Comparison of ENCODE assay signal across 8 cellular contexts in the genomic region with DNA sequence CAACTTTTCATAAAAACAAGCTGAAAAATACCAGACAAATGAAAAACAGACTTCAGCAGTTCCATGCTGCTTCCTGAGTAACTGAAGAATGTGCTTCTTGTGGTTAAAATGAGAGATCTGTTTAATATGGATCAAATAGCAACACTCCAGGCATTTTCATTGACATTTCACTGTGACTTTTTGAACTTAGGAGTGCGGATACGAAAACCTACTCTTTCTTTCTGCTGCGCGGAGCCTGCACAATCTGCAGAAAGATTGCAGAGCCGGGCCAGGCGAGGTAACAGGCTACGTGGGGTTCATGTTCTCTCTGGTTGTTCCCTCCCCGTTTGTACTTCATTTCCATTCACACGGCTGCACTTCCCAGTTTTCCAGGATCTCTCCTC. TPM values are rescaled to one million over a fixed set of nuclear protein-coding genes. Genes with fewer than 3 reads are reported as not detected.
DNase-seq lines count a peak whose midpoint lies in the region; ATAC-seq and TF ChIP-seq lines count a peak whose summit lies in the region.

No MANE protein-coding gene starts in this region.

- no peaks in the 10 kb centered on the region for H3K9me2 ChIP-seq in hepatocyte (replicated peaks; ENCODE audit: insufficient read depth)

- in situ Hi-C loops in HAP-1 (cut with MboI; ENCODE audit: low sequenced_read_pairs): loop anchor here (5.0 to 10.0 kb wide), 3 partner anchors 98 to 321 kb away; no protein-coding TSS in a partner anchor

- ATAC-seq in GM21360 (IDR thresholded peaks at IDR 0.05; ENCODE audit: unreplicated experiment) (no peak), GM18498 (IDR thresholded peaks at IDR 0.05; ENCODE audit: unreplicated experiment) (no peak)

- H3K27ac ChIP-seq in hepatocyte (peak overlapping the region; percentile 94), skeletal muscle tissue (ENCODE audit: low read depth, low read length) (peak overlapping the region; percentile 78)

- H3K9me3 ChIP-seq in BE2C: no peaks in the 10 kb centered on the region
- H3K9me3 ChIP-seq in HAP-1: no peaks in the 10 kb centered on the region; the same call in 1 of the 2 replicates
- H3K9me3 ChIP-seq in hepatocyte (ENCODE audit: low read depth): no peaks in the 10 kb centered on the region
- H3K9me3 ChIP-seq in skeletal muscle tissue (ENCODE audit: control insufficient read depth in 3 of 3, low read length in 3 of 3): no peaks in the 10 kb centered on the region

- peak overlapping the region; percentile 95 for H2AFZ ChIP-seq in hepatocyte

- no peaks in the 10 kb centered on the region for H3K9me3 Mint-ChIP-seq in activated naive CD8-positive, alpha-beta T cell (ENCODE audit: low read depth)

- H3K4me2 ChIP-seq in hepatocyte: peak overlapping the region; percentile 98

- peaks cover 9% of the 10 kb centered on the region for H3K79me2 ChIP-seq in hepatocyte

- H3K4me3 ChIP-seq in BE2C (ENCODE audit: low read depth, low read length) (peak overlapping the region; percentile 81), HAP-1 (peak overlapping the region; percentile 72), hepatocyte (peak overlapping the region; percentile 99), skeletal muscle tissue (ENCODE audit: low read length in 3 of 3) (peak overlapping the region; percentile 76 to 81 (median 80))

- no peaks in the 10 kb centered on the region for H3K27me3 Mint-ChIP-seq in activated naive CD8-positive, alpha-beta T cell

- H3K4me1 ChIP-seq in BE2C (no peaks in the 10 kb centered on the region), HAP-1 (peaks cover 20% of the 10 kb centered on the region), hepatocyte (ENCODE audit: insufficient read depth) (peaks cover 3% of the 10 kb centered on the region), skeletal muscle tissue (ENCODE audit: control insufficient read depth in 3 of 3, insufficient read depth in 3 of 3, low read length in 3 of 3) (peaks cover 14 to 19% (median 17%) of the 10 kb centered on the region in 3 donors)

- TF ChIP-seq CTCF in BE2C (IDR thresholded peaks at IDR 0.05; ENCODE audit: low read depth, low read length): no peak
- TF ChIP-seq CTCF in hepatocyte (IDR thresholded peaks at IDR 0.05; ENCODE audit: poor library complexity): no peak

- peak overlapping the region; percentile 86 for H3K4me3 Mint-ChIP-seq in activated naive CD8-positive, alpha-beta T cell

- H3K36me3 ChIP-seq in BE2C (no peaks in the 10 kb centered on the region), HAP-1 (replicated peaks) (no peaks in the 10 kb centered on the region), hepatocyte (replicated peaks; ENCODE audit: insufficient read depth, low read depth) (no peaks in the 10 kb centered on the region), skeletal muscle tissue (ENCODE audit: control insufficient read depth in 3 of 3, insufficient read depth in 3 of 3, low read length in 3 of 3) (no peaks in the 10 kb centered on the region)

- 1% methylated on average over 9 of the region's 9 CpGs for WGBS in hepatocyte (ENCODE audit: low lambda C conversion rate, missing lambda C conversion rate)

- H3K9ac ChIP-seq in skeletal muscle tissue (ENCODE audit: low read depth in 1 of 3, low read length in 3 of 3): peak overlapping the region in 2 of 3 donors; percentile 80 to 83

- DNase-seq in BE2C (peak; percentile 34), HAP-1 (ENCODE audit: low spot score in 2 of 2) (no peak), hepatocyte (ENCODE audit: low spot score) (peak; percentile 71), cortex of kidney (lab: John Stamatoyannopoulos, UW) (no peak)

- H4K20me1 ChIP-seq in hepatocyte (ENCODE audit: insufficient read depth, poor library complexity, severe bottlenecking): no peaks in the 10 kb centered on the region

- H3K4me1 Mint-ChIP-seq in activated naive CD8-positive, alpha-beta T cell (ENCODE audit: low read depth): peaks cover 33% of the 10 kb centered on the region

- peak overlapping the region; percentile 82 for H3K27ac Mint-ChIP-seq in activated naive CD8-positive, alpha-beta T cell

- H3K27me3 ChIP-seq in BE2C: no peaks in the 10 kb centered on the region
- no peaks in the 10 kb centered on the region for H3K27me3 ChIP-seq in HAP-1 (ENCODE audit: low read depth)
- no peaks in the 10 kb centered on the region for H3K27me3 ChIP-seq in hepatocyte
- H3K27me3 ChIP-seq in skeletal muscle tissue (ENCODE audit: control insufficient read depth in 3 of 3, insufficient read depth in 3 of 3, low read length in 3 of 3): no peaks in the 10 kb centered on the region

- no peaks in the 10 kb centered on the region for H3K36me3 Mint-ChIP-seq in activated naive CD8-positive, alpha-beta T cell

RNA-seq across cellular contexts. Expression of gene PITPNC1, which starts 0.6 kb away (rescaled TPM):
- 9.4 TPM for polyA plus RNA-seq in BE2C (2012; ENCODE audit: insufficient read depth, insufficient read length, low read depth)
- total RNA-seq in hepatocyte (4.6 and 8.3 TPM in 2 replicates), skeletal muscle tissue (9.4 TPM)
- 8.1 and 9.3 TPM in 2 replicates for polyA plus RNA-seq in hepatocyte

RNA-seq across cellular contexts. Expression of gene PSMD12, which starts 10.1 kb away (rescaled TPM):
- 136 TPM for polyA plus RNA-seq in BE2C (2012; ENCODE audit: insufficient read depth, insufficient read length, low read depth)
- total RNA-seq in hepatocyte (27.1 and 28.4 TPM in 2 replicates), skeletal muscle tissue (21.4 TPM)
- polyA plus RNA-seq in hepatocyte: 62.8 and 65.3 TPM in 2 replicates

Comparison
In these comparisons a context has a peak if more than half of its experiments do, and no peak if none do; other contexts are left out.
1. DNase-seq: peak in BE2C (single experiment) and hepatocyte (single experiment); none in HAP-1 (0 of 2) and cortex of kidney (single experiment).
2. Peak in every context shown above with its lines, with median percentiles within 50 percentile points of each other: H3K4me3 ChIP-seq.